Comparison of ENCODE assay signal across 9 cellular contexts in the genomic region with DNA sequence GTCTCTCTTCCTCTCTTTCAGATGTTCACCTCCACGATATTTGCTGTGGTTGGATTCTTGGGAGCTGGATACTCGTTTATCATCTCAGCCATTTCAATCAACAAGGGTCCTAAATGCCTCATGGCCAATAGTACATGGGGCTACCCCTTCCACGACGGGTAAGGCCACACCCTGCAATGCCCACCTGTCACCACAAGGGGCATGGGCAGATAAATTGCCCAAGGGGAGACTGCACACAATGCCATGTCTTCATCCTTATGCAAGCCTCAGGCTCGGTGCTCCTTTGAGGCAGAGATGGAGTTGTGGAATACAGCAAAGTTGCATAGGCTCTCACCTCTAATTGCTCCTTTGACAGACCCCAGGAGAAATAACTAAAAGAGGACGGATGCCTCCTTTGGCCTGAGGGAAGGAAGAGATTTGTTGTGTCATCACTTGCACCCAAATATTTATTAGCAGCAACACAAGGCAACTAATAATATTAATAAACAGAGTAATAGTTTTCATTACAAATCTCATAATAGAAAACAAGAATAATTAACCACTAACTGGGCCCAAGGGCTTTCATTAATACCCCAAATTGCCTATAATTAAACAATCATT. TPM values are rescaled to one million over a fixed set of nuclear protein-coding genes. Genes with fewer than 3 reads are reported as not detected.
DNase-seq lines count a peak whose midpoint lies in the region; ATAC-seq and TF ChIP-seq lines count a peak whose summit lies in the region.
"Had no signal": no experiment of that assay in that cellular context is flagged by ENCODE, and none has a peak within 500 bp of the region (broad histone marks: within the 10 kb centered on the region; RNA-seq: fewer than 3 reads in every experiment).

No MANE protein-coding gene starts in this region.

- DNase-seq in D341Med (ENCODE audit: low spot score), result peak; percentile 63
- DNase-seq in GM19240 (ENCODE audit: insufficient read length, low spot score), result peak; percentile 19
- peak; percentile 73 for DNase-seq in activated CD8-positive, alpha-beta memory T cell treated with anti-CD3 and anti-CD28 coated beads, Interleukin-2, amount 50 U/mL, for 48 hours
- peak; percentile 20 for DNase-seq in neural crest cell (ENCODE audit: low read depth, low spot score)
- no peak for DNase-seq in cerebellar cortex (ENCODE audit: low spot score)
- DNase-seq in left ventricle myocardium superior, result no peak

- no peak overlapping the region for H3K4me3 Mint-ChIP-seq in neural crest cell

- no peaks in the 10 kb centered on the region for H3K4me1 Mint-ChIP-seq in neural crest cell

- ATAC-seq in HG03571 (IDR thresholded peaks at IDR 0.05; ENCODE audit: unreplicated experiment), result peak; percentile 92
- ATAC-seq in HG03108 (IDR thresholded peaks at IDR 0.05; ENCODE audit: unreplicated experiment), result no peak
- ATAC-seq in left ventricle myocardium superior, result no peak

- peaks cover 15% of the 10 kb centered on the region for H3K27me3 Mint-ChIP-seq in neural crest cell (ENCODE audit: low read depth)

- TF ChIP-seq CTCF in neural crest cell (conservative IDR thresholded peaks at IDR 0.05), result peak; percentile 47

- H3K9me3 Mint-ChIP-seq in neural crest cell, result no peaks in the 10 kb centered on the region

- H3K27ac Mint-ChIP-seq in neural crest cell (ENCODE audit: unreplicated experiment), result no peak overlapping the region

- H3K36me3 Mint-ChIP-seq in neural crest cell (ENCODE audit: low read depth), result no peaks in the 10 kb centered on the region

- intact Hi-C loops in left ventricle myocardium superior (cut with micrococcal nuclease), result no loop called here

RNA-seq across cellular contexts. Expression of a gene that starts 13.2 kb away (rescaled TPM):
- total RNA-seq in neural crest cell (not detected in 2 replicates), left ventricle myocardium superior (not detected)
- total RNA-seq: SJSA1 had no signal

Comparison
In these comparisons a context has a peak if more than half of its experiments do, and no peak if none do; other contexts are left out.
1. DNase-seq: peak in D341Med (single experiment), GM19240 (single experiment), activated CD8-positive, alpha-beta memory T cell treated with anti-CD3 and anti-CD28 coated beads, Interleukin-2, amount 50 U/mL, for 48 hours (single experiment) and neural crest cell (single experiment); none in cerebellar cortex (single experiment) and left ventricle myocardium superior (single experiment).